ENCODE assay signal across 1 cellular context in genomic region chr7:140509789-140510188, GRCh38.
TF ChIP-seq lines count a peak whose summit lies in the region.

No MANE protein-coding gene starts in this region.

TF ChIP-seq in K562, 482 proteins besides CTCF, POLR2A, EP300 and RAD21 (continued from another document):
- TF ChIP-seq, protein P1, sequence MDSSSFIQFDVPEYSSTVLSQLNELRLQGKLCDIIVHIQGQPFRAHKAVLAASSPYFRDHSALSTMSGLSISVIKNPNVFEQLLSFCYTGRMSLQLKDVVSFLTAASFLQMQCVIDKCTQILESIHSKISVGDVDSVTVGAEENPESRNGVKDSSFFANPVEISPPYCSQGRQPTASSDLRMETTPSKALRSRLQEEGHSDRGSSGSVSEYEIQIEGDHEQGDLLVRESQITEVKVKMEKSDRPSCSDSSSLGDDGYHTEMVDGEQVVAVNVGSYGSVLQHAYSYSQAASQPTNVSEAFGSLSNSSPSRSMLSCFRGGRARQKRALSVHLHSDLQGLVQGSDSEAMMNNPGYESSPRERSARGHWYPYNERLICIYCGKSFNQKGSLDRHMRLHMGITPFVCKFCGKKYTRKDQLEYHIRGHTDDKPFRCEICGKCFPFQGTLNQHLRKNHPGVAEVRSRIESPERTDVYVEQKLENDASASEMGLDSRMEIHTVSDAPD (CRISPR knock-in tag; IDR thresholded peaks at IDR 0.05) = no peak
